Comparison of ENCODE assay signal across 25 cellular contexts in genomic region chr10:43844236-43844635, GRCh38.
DNase-seq lines count a peak whose midpoint lies in the region; ATAC-seq, FAIRE-seq and TF ChIP-seq lines count a peak whose summit lies in the region.
"Had no signal": no experiment of that assay in that cellular context is flagged by ENCODE, and none has a peak within 500 bp of the region (broad histone marks: within the 10 kb centered on the region; RNA-seq: fewer than 3 reads in every experiment).

No MANE protein-coding gene starts in this region.

- no peaks in the 10 kb centered on the region for H3K79me2 ChIP-seq in GM23248 (ENCODE audit: insufficient read depth)

- TF ChIP-seq POLR2A in esophagus squamous epithelium (IDR thresholded peaks at IDR 0.05): no peak

- intact Hi-C loops in activated CD8-positive, alpha-beta T cell treated with anti-CD3 and anti-CD28 coated beads for 36 hours (cut with micrococcal nuclease): no loop called here
- intact Hi-C loops in esophagus squamous epithelium (cut with DNase I): no loop called here
- intact Hi-C loops in CD14-positive monocyte (cut with micrococcal nuclease): no loop called here

- no peaks in the 10 kb centered on the region for H3K27me3 ChIP-seq in GM23248 (replicated peaks; ENCODE audit: insufficient read depth)
- H3K27me3 ChIP-seq in esophagus squamous epithelium: no peaks in the 10 kb centered on the region
- no peaks in the 10 kb centered on the region for H3K27me3 ChIP-seq in skeletal muscle satellite cell (ENCODE audit: control insufficient read depth, insufficient read depth, low read length)

- H4K20me1 ChIP-seq in GM23248 (ENCODE audit: insufficient read depth): no peaks in the 10 kb centered on the region

- H3K9me2 ChIP-seq in GM23248 (ENCODE audit: insufficient read depth): no peaks in the 10 kb centered on the region

- no peak overlapping the region for H3K27ac Mint-ChIP-seq in activated CD8-positive, alpha-beta T cell treated with anti-CD3 and anti-CD28 coated beads, Interleukin-2, amount 10 ng/mL, durations not matched to agents 7 days and 5 days
- no peak overlapping the region for H3K27ac Mint-ChIP-seq in activated CD8-positive, alpha-beta T cell treated with anti-CD3 and anti-CD28 coated beads for 36 hours
- H3K27ac Mint-ChIP-seq in CD14-positive monocyte: no peak overlapping the region
- H3K27ac Mint-ChIP-seq: stimulated activated naive B cell treated with anti-CD40 and anti-IgM and Interleukin-4, amounts not matched to agents 10 μg/mL and 1 μg/mL and 100 μg/mL, for 72 hours had no signal

- H3K4me1 Mint-ChIP-seq in activated CD8-positive, alpha-beta T cell treated with anti-CD3 and anti-CD28 coated beads, Interleukin-2, amount 10 ng/mL, durations not matched to agents 7 days and 5 days (ENCODE audit: low read depth): peaks cover 39% of the 10 kb centered on the region
- peaks cover 20% of the 10 kb centered on the region for H3K4me1 Mint-ChIP-seq in activated CD8-positive, alpha-beta T cell treated with anti-CD3 and anti-CD28 coated beads for 36 hours (ENCODE audit: low read depth)
- peaks cover 6% of the 10 kb centered on the region for H3K4me1 Mint-ChIP-seq in CD14-positive monocyte
- H3K4me1 Mint-ChIP-seq: neural crest cell; stimulated activated naive B cell treated with anti-CD40 and anti-IgM and Interleukin-4, amounts not matched to agents 10 μg/mL and 1 μg/mL and 100 μg/mL, for 72 hours had no signal

- POLR2A ChIA-PET in activated CD8-positive, alpha-beta T cell treated with anti-CD3 and anti-CD28 coated beads, Interleukin-2, amount 10 ng/mL, durations not matched to agents 7 days and 5 days (lab: Charles Lee): no interaction called here
- POLR2A ChIA-PET in activated CD8-positive, alpha-beta T cell treated with anti-CD3 and anti-CD28 coated beads for 36 hours (lab: Charles Lee): no interaction called here

- H3K4me2 ChIP-seq in GM23248 (ENCODE audit: unreplicated experiment) (peak overlapping the region; percentile 58), skeletal muscle satellite cell (ENCODE audit: low read length) (peak overlapping the region; percentile 58)

- no peak overlapping the region for H2AFZ ChIP-seq in GM23248

- H3K4me3 ChIP-seq in GM23248: 0 out of 2 replicates have a peak overlapping the region, but pooled peaks have one; percentile 17
- H3K4me3 ChIP-seq in esophagus squamous epithelium: no peak overlapping the region
- peak overlapping the region; percentile 16 for H3K4me3 ChIP-seq in skeletal muscle satellite cell (ENCODE audit: low read length)
- H3K4me3 ChIP-seq: adrenal gland, HAP-1, lung had no signal

- H3F3A ChIP-seq in GM23248 (ENCODE audit: insufficient read depth): peaks cover 34% of the 10 kb centered on the region

- H3K36me3 ChIP-seq in GM23248 (ENCODE audit: low read depth): no peaks in the 10 kb centered on the region
- H3K36me3 ChIP-seq in esophagus squamous epithelium: no peaks in the 10 kb centered on the region
- H3K36me3 ChIP-seq in skeletal muscle satellite cell (ENCODE audit: insufficient read depth, low read length): no peaks in the 10 kb centered on the region
- H3K36me3 ChIP-seq: adrenal gland, HAP-1 had no signal

- H3K4me3 Mint-ChIP-seq in activated CD8-positive, alpha-beta T cell treated with anti-CD3 and anti-CD28 coated beads, Interleukin-2, amount 10 ng/mL, durations not matched to agents 7 days and 5 days: no peak overlapping the region
- H3K4me3 Mint-ChIP-seq in activated CD8-positive, alpha-beta T cell treated with anti-CD3 and anti-CD28 coated beads for 36 hours: no peak overlapping the region
- H3K4me3 Mint-ChIP-seq in CD14-positive monocyte: no peak overlapping the region
- H3K4me3 Mint-ChIP-seq: neural crest cell; stimulated activated naive B cell treated with anti-CD40 and anti-IgM and Interleukin-4, amounts not matched to agents 10 μg/mL and 1 μg/mL and 100 μg/mL, for 72 hours had no signal

- no peak for FAIRE-seq in GM19239 (lab: Jason Lieb, UNC)
- FAIRE-seq: G401.6 had no signal

- no peaks in the 10 kb centered on the region for H3K9me3 Mint-ChIP-seq in activated CD8-positive, alpha-beta T cell treated with anti-CD3 and anti-CD28 coated beads, Interleukin-2, amount 10 ng/mL, durations not matched to agents 7 days and 5 days (ENCODE audit: insufficient read depth)
- H3K9me3 Mint-ChIP-seq in activated CD8-positive, alpha-beta T cell treated with anti-CD3 and anti-CD28 coated beads for 36 hours: no peaks in the 10 kb centered on the region
- peaks cover 0 to 3% (median 2%) of the 10 kb centered on the region in 7 donors for H3K9me3 Mint-ChIP-seq in CD14-positive monocyte

- H3K27ac ChIP-seq in GM23248: peak overlapping the region; percentile 83
- peak overlapping the region in 3 of 4 donors; percentile 6 to 47 (median 23) for H3K27ac ChIP-seq in esophagus squamous epithelium
- H3K27ac ChIP-seq: HL-60 had no signal

- H3K27me3 Mint-ChIP-seq in activated CD8-positive, alpha-beta T cell treated with anti-CD3 and anti-CD28 coated beads, Interleukin-2, amount 10 ng/mL, durations not matched to agents 7 days and 5 days (ENCODE audit: low read depth): peaks cover 4% of the 10 kb centered on the region
- H3K27me3 Mint-ChIP-seq in activated CD8-positive, alpha-beta T cell treated with anti-CD3 and anti-CD28 coated beads for 36 hours: no peaks in the 10 kb centered on the region
- H3K27me3 Mint-ChIP-seq in CD14-positive monocyte (ENCODE audit: low read depth in 3 of 3): peaks cover 4 to 14% (median 5%) of the 10 kb centered on the region in 3 donors

- peaks cover 41% of the 10 kb centered on the region for H3K4me1 ChIP-seq in GM23248 (ENCODE audit: insufficient read depth)
- H3K4me1 ChIP-seq in esophagus squamous epithelium: peaks cover 0 to 34% (median 12%) of the 10 kb centered on the region in 3 donors
- peaks cover 49% of the 10 kb centered on the region for H3K4me1 ChIP-seq in skeletal muscle satellite cell (ENCODE audit: control insufficient read depth, insufficient read depth, low read length)
- H3K4me1 ChIP-seq: adrenal gland, HAP-1 had no signal

- in situ Hi-C loops in GM23248 (cut with MboI): no loop called here

- no peak for TF ChIP-seq CTCF in activated CD8-positive, alpha-beta T cell treated with anti-CD3 and anti-CD28 coated beads for 36 hours (IDR thresholded peaks at IDR 0.05)
- no peak for TF ChIP-seq CTCF in esophagus squamous epithelium (IDR thresholded peaks at IDR 0.05)
- no peak for TF ChIP-seq CTCF in CD14-positive monocyte (IDR thresholded peaks at IDR 0.05)

- 32 to 37% methylated on average over 4 of the region's 4 CpGs for WGBS in GM23248 (ENCODE audit: low coverage in 1 of 2, low lambda C conversion rate in 2 of 2, missing lambda C conversion rate in 2 of 2), 2 experiments
- WGBS in esophagus squamous epithelium, 2 donors: 71 to 90% methylated on average over 4 of the region's 4 CpGs

- CTCF ChIA-PET in activated CD8-positive, alpha-beta T cell treated with anti-CD3 and anti-CD28 coated beads, Interleukin-2, amount 10 ng/mL, durations not matched to agents 7 days and 5 days (lab: Charles Lee): no interaction called here
- CTCF ChIA-PET in activated CD8-positive, alpha-beta T cell treated with anti-CD3 and anti-CD28 coated beads for 36 hours (lab: Charles Lee): no interaction called here

- ATAC-seq in activated CD8-positive, alpha-beta T cell treated with anti-CD3 and anti-CD28 coated beads, Interleukin-2, amount 10 ng/mL, durations not matched to agents 7 days and 5 days: no peak
- no peak for ATAC-seq in activated CD8-positive, alpha-beta T cell treated with anti-CD3 and anti-CD28 coated beads for 36 hours
- no peak for ATAC-seq in HG03354 (IDR thresholded peaks at IDR 0.05; ENCODE audit: poor library complexity, severe bottlenecking, unreplicated experiment)
- ATAC-seq: stimulated activated naive B cell treated with anti-CD40 and anti-IgM and Interleukin-4, amounts not matched to agents 10 μg/mL and 1 μg/mL and 100 μg/mL, for 72 hours had no signal

- H3K9me3 ChIP-seq in GM23248 (ENCODE audit: low read depth) (no peaks in the 10 kb centered on the region), esophagus squamous epithelium (no peaks in the 10 kb centered on the region), skeletal muscle satellite cell (replicated peaks; ENCODE audit: low read length) (no peaks in the 10 kb centered on the region)
- H3K9me3 ChIP-seq: adrenal gland, HAP-1 had no signal

- H3K9ac ChIP-seq in GM23248 (peak overlapping the region; percentile 54; the same call in 1 of the 2 replicates), skeletal muscle satellite cell (ENCODE audit: low read depth, low read length) (peak overlapping the region; percentile 13)

- no peaks in the 10 kb centered on the region for H3K36me3 Mint-ChIP-seq in activated CD8-positive, alpha-beta T cell treated with anti-CD3 and anti-CD28 coated beads, Interleukin-2, amount 10 ng/mL, durations not matched to agents 7 days and 5 days (ENCODE audit: low read depth)
- peaks cover 2% of the 10 kb centered on the region for H3K36me3 Mint-ChIP-seq in activated CD8-positive, alpha-beta T cell treated with anti-CD3 and anti-CD28 coated beads for 36 hours (ENCODE audit: low read depth)
- H3K36me3 Mint-ChIP-seq in CD14-positive monocyte: no peaks in the 10 kb centered on the region
- H3K36me3 Mint-ChIP-seq: stimulated activated naive B cell treated with anti-CD40 and anti-IgM and Interleukin-4, amounts not matched to agents 10 μg/mL and 1 μg/mL and 100 μg/mL, for 72 hours had no signal

- peak; percentile 9 for DNase-seq in activated CD8-positive, alpha-beta T cell treated with anti-CD3 and anti-CD28 coated beads, Interleukin-2, amount 10 ng/mL, durations not matched to agents 7 days and 5 days
- no peak for DNase-seq in activated CD8-positive, alpha-beta T cell treated with anti-CD3 and anti-CD28 coated beads for 36 hours
- DNase-seq in GM23248 (peak; percentile 40), esophagus squamous epithelium (lab: John Stamatoyannopoulos, UW) (no peak), CD14-positive monocyte (ENCODE audit: low spot score) (no peak), GM19239 (ENCODE audit: insufficient read length, low spot score) (no peak)
- DNase-seq: 8988T; activated CD4-positive, alpha-beta T cell treated with anti-CD3 and anti-CD28 coated beads for 1 hour; activated CD8-positive, alpha-beta memory T cell treated with anti-CD3 and anti-CD28 coated beads for 24 hours; activated gamma-delta T cell treated with Interleukin-2 at 50 U/mL for 16 hours; effector CD4-positive, alpha-beta T cell; head of caudate nucleus; NCI-H1417 treated with DMSO at 0.1 percent for 48 hours; NCI-H748 treated with DMSO at 0.1 percent for 48 hours; stimulated activated CD4-positive, alpha-beta T cell treated with anti-CD3 and anti-CD28 coated beads, Interleukin-4, amount 100 ng/mL, for 4 hours; stimulated activated naive B cell treated with anti-CD40 and anti-IgM and Interleukin-4, amounts not matched to agents 10 μg/mL and 1 μg/mL and 100 μg/mL, for 72 hours; T-helper 2 cell had no signal

Comparison
In these comparisons a context has a peak if more than half of its experiments do, and no peak if none do; other contexts are left out.
1. DNase-seq: peak in activated CD8-positive, alpha-beta T cell treated with anti-CD3 and anti-CD28 coated beads, Interleukin-2, amount 10 ng/mL, durations not matched to agents 7 days and 5 days (single experiment) and GM23248 (single experiment); none in activated CD8-positive, alpha-beta T cell treated with anti-CD3 and anti-CD28 coated beads for 36 hours (single experiment), esophagus squamous epithelium (single experiment), CD14-positive monocyte (single experiment) and GM19239 (single experiment).
2. H3K4me3 ChIP-seq: peak in GM23248 (single experiment) and skeletal muscle satellite cell (single experiment); none in esophagus squamous epithelium (0 of 4).